ENCODE assay signal across 18 cellular contexts in the genomic region with DNA sequence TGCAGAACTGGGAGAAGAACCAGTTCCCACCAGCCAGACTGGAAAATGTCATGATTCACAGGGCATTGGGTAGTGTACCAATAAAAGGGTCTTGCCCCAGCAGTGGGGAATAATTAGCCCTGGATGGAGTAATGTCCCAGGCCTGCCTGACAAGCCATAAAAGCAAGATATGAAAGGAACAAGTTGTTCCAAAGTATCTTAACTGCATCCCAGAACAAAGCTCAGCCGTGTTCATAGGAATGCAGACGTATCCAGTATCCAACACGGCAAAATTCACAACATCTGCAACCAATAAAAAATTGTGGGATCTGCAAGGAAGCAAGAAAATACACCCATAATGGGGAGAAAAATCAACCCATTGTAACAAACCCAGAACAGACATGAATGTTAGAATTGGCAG. TPM values are rescaled to one million over a fixed set of nuclear protein-coding genes. Genes with fewer than 3 reads are reported as not detected.
"Had no signal": no experiment of that assay in that cellular context is flagged by ENCODE, and none has a peak within 500 bp of the region (broad histone marks: within the 10 kb centered on the region; RNA-seq: fewer than 3 reads in every experiment).

No MANE protein-coding gene starts in this region.

- H3K4me1 Mint-ChIP-seq: activated naive CD4-positive, alpha-beta T cell treated with anti-CD3 and anti-CD28 coated beads, Interleukin-2, amount 10 ng/mL, durations not matched to agents 7 days and 5 days; naive thymus-derived CD4-positive, alpha-beta T cell had no signal

- H3K27ac ChIP-seq: neural progenitor cell, right lobe of liver had no signal

- H3K9me3 ChIP-seq: right lobe of liver had no signal

- DNase-seq: activated CD4-positive, alpha-beta T cell treated with anti-CD3 and anti-CD28 coated beads, Interleukin-2, amount 50 U/mL, for 1 hour; activated CD8-positive, alpha-beta memory T cell treated with anti-CD3 and anti-CD28 coated beads, Interleukin-2, amount 50 U/mL, for 4 hours; activated naive CD4-positive, alpha-beta T cell treated with anti-CD3 and anti-CD28 coated beads, Interleukin-2, amount 10 ng/mL, durations not matched to agents 7 days and 5 days; activated T-cell treated with anti-CD3 and anti-CD28 coated beads, Interleukin-2, amount 50 U/mL, for 4 hours; cerebellar nuclear complex; cortex of kidney; mesenchymal stem cell; naive thymus-derived CD4-positive, alpha-beta T cell; right lobe of liver; stimulated activated naive B cell treated with anti-CD40 and anti-IgM and Interleukin-4, amounts not matched to agents 10 μg/mL and 1 μg/mL and 100 μg/mL, for 72 hours; T-helper 1 cell had no signal

- H3K4me3 Mint-ChIP-seq: activated naive CD4-positive, alpha-beta T cell treated with anti-CD3 and anti-CD28 coated beads, Interleukin-2, amount 10 ng/mL, durations not matched to agents 7 days and 5 days; activated T-cell treated with anti-CD3 and anti-CD28 coated beads, Interleukin-2, amount 50 U/mL, for 4 hours; naive thymus-derived CD4-positive, alpha-beta T cell; neural progenitor cell; stimulated activated naive B cell treated with anti-CD40 and anti-IgM and Interleukin-4, amounts not matched to agents 10 μg/mL and 1 μg/mL and 100 μg/mL, for 72 hours had no signal

- H3K27me3 ChIP-seq: right lobe of liver had no signal

- H2AFZ ChIP-seq: neural progenitor cell had no signal

- H3K4me1 ChIP-seq: right lobe of liver had no signal

- H3K36me3 Mint-ChIP-seq: activated naive CD4-positive, alpha-beta T cell treated with anti-CD3 and anti-CD28 coated beads, Interleukin-2, amount 10 ng/mL, durations not matched to agents 7 days and 5 days; neural progenitor cell had no signal

- H3K27ac Mint-ChIP-seq: activated naive CD4-positive, alpha-beta T cell treated with anti-CD3 and anti-CD28 coated beads, Interleukin-2, amount 10 ng/mL, durations not matched to agents 7 days and 5 days; naive thymus-derived CD4-positive, alpha-beta T cell; neural progenitor cell; stimulated activated naive B cell treated with anti-CD40 and anti-IgM and Interleukin-4, amounts not matched to agents 10 μg/mL and 1 μg/mL and 100 μg/mL, for 72 hours had no signal

- H3K4me3 ChIP-seq: neural progenitor cell, right lobe of liver had no signal

- H3K9ac ChIP-seq: neural progenitor cell had no signal

- H3K36me3 ChIP-seq: neural progenitor cell, right lobe of liver had no signal

- H3K4me2 ChIP-seq: neural progenitor cell had no signal

- ATAC-seq: activated T-cell treated with anti-CD3 and anti-CD28 coated beads, Interleukin-2, amount 50 U/mL, for 4 hours; esophagus mucosa; naive thymus-derived CD4-positive, alpha-beta T cell; right lobe of liver; SK-N-SH treated with all-trans-retinoic acid at 6 μM for 48 hours; stimulated activated naive B cell treated with anti-CD40 and anti-IgM and Interleukin-4, amounts not matched to agents 10 μg/mL and 1 μg/mL and 100 μg/mL, for 72 hours had no signal

RNA-seq across cellular contexts. Expression of gene ASCL2, which starts 47.9 kb away (rescaled TPM):
- total RNA-seq: astrocyte, kidney epithelial cell, osteocyte, pulmonary artery endothelial cell had no signal
- polyA plus RNA-seq: naive thymus-derived CD4-positive, alpha-beta T cell had no signal

RNA-seq across cellular contexts. Expression of gene TH, which starts 50.9 kb away (rescaled TPM):
- total RNA-seq: activated T-cell treated with anti-CD3 and anti-CD28 coated beads, Interleukin-2, amount 50 U/mL, for 4 hours; astrocyte; kidney epithelial cell; naive thymus-derived CD4-positive, alpha-beta T cell; pulmonary artery endothelial cell had no signal
- polyA plus RNA-seq: naive thymus-derived CD4-positive, alpha-beta T cell had no signal
